Comparison of ENCODE assay signal across 13 cellular contexts in the genomic region with DNA sequence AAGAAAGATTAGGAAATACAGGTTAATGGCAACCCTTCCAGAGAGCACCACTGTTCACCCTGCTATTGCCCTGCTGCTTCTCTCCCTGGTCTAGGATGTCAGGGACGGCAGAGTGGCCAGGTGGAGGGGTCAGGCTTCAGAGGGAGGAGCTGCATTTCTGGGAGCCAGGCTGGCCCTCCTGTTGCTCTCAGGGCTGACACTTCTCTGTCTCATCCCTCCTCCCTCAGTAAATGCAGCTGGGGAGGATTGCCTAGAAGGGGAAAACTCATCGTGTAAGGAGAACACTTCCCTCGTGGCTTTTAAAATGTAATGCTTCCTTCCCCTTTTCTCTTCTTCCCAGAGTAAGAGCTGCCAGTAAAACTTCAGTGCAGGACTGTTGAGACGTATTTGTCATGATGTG. TPM values are rescaled to one million over a fixed set of nuclear protein-coding genes. Genes with fewer than 3 reads are reported as not detected.
DNase-seq lines count a peak whose midpoint lies in the region; ATAC-seq and TF ChIP-seq lines count a peak whose summit lies in the region.
"Had no signal": no experiment of that assay in that cellular context is flagged by ENCODE, and none has a peak within 500 bp of the region (broad histone marks: within the 10 kb centered on the region; RNA-seq: fewer than 3 reads in every experiment).

No MANE protein-coding gene starts in this region.

- ATAC-seq in heart right ventricle = peak in 3 of 8 donors; percentile 2 to 21 (median 18)

- H3K4me1 Mint-ChIP-seq in progenitor cell of endocrine pancreas (ENCODE audit: low read depth) = peaks cover 41% of the 10 kb centered on the region

- H3K9me3 ChIP-seq in heart right ventricle = no peaks in the 10 kb centered on the region

- WGBS in heart right ventricle, 2 donors = 26 to 32% methylated on average over 4 of the region's 4 CpGs

- no peaks in the 10 kb centered on the region for H3K9me3 Mint-ChIP-seq in progenitor cell of endocrine pancreas (ENCODE audit: low read depth)
- H3K9me3 Mint-ChIP-seq: brain had no signal

- no peak overlapping the region for H3K4me3 Mint-ChIP-seq in progenitor cell of endocrine pancreas (ENCODE audit: low read depth)
- H3K4me3 Mint-ChIP-seq: brain had no signal

- no peaks in the 10 kb centered on the region for H3K27me3 Mint-ChIP-seq in progenitor cell of endocrine pancreas

- H3K36me3 Mint-ChIP-seq in progenitor cell of endocrine pancreas (ENCODE audit: insufficient read depth) = no peaks in the 10 kb centered on the region
- H3K36me3 Mint-ChIP-seq: brain had no signal

- TF ChIP-seq POLR2A in NB4 (IDR thresholded peaks at IDR 0.05; ENCODE audit: extremely low read depth, insufficient read length) = no peak

- no peaks in the 10 kb centered on the region for H3K27me3 ChIP-seq in heart right ventricle

- H3K4me3 ChIP-seq in NB4 (ENCODE audit: low read depth, low read length) (no peak overlapping the region), heart right ventricle (no peak overlapping the region)
- H3K4me3 ChIP-seq: SK-N-MC had no signal

- peak; percentile 45 for DNase-seq in NOMO-1 treated with DMSO at 0.1 percent for 48 hours (lab: John Stamatoyannopoulos, UW; ENCODE audit: unreplicated experiment)
- no peak for DNase-seq in NOMO-1 treated with dmso at 0.1 percent for 144 hours (lab: John Stamatoyannopoulos, UW; ENCODE audit: unreplicated experiment)
- DNase-seq in NB4 (ENCODE audit: low read depth) = peak; percentile 71
- DNase-seq in heart right ventricle = no peak
- DNase-seq in progenitor cell of endocrine pancreas (ENCODE audit: low spot score, unreplicated experiment) = no peak
- DNase-seq in NCI-H2227 treated with DMSO at 0.1 percent for 48 hours (lab: John Stamatoyannopoulos, UW) = no peak
- no peak for DNase-seq in SHP77 treated with DMSO at 0.1 percent for 48 hours (lab: John Stamatoyannopoulos, UW)
- no peak for DNase-seq in HEK293T (ENCODE audit: extremely low spot score)
- DNase-seq: activated CD8-positive, alpha-beta memory T cell treated with anti-CD3 and anti-CD28 coated beads, Interleukin-2, amount 50 U/mL, for 48 hours; kidney glomerular epithelial cell had no signal

- no peak for TF ChIP-seq CTCF in NB4 (IDR thresholded peaks at IDR 0.05; ENCODE audit: low read depth, low read length)
- no peak for TF ChIP-seq CTCF in heart right ventricle (IDR thresholded peaks at IDR 0.05)
- TF ChIP-seq CTCF in progenitor cell of endocrine pancreas (IDR thresholded peaks at IDR 0.05; ENCODE audit: unreplicated experiment) = no peak

- H3K36me3 ChIP-seq in heart right ventricle = no peaks in the 10 kb centered on the region

- intact Hi-C loops in heart right ventricle (cut with DNase I) = loop anchor here in 1 of 10 donors (5.0 kb wide), 1 partner anchor 40 kb away; no protein-coding TSS in a partner anchor

- POLR2A ChIA-PET in HEK293T (lab: Yijun Ruan, JAX) = no interaction called here

- CTCF ChIA-PET in HEK293T (lab: Yijun Ruan, JAX) = interaction anchor here (1.0 kb wide), 1 partner anchor 59 kb away, joined by 3 read pairs; no protein-coding TSS in a partner anchor

- peak overlapping the region; percentile 1 for H3K27ac Mint-ChIP-seq in progenitor cell of endocrine pancreas

- peaks cover 44 to 99% (median 98%) of the 10 kb centered on the region in 9 donors for H3K4me1 ChIP-seq in heart right ventricle

- H3K27ac ChIP-seq in heart right ventricle = peak overlapping the region in 6 of 10 donors; percentile 26 to 90 (median 59)
- H3K27ac ChIP-seq: SK-N-MC had no signal

TF ChIP-seq in HEK293T, 16 proteins besides CTCF, POLR2A, EP300 and RAD21:
- no peak for TF ChIP-seq LEF1 (IDR thresholded peaks at IDR 0.05; ENCODE audit: borderline replicate concordance)
- no peak for TF ChIP-seq FOXM1 (IDR thresholded peaks at IDR 0.05; ENCODE audit: borderline replicate concordance)
- TF ChIP-seq FOXA1 (IDR thresholded peaks at IDR 0.05) = no peak
- no peak for TF ChIP-seq TARDBP (IDR thresholded peaks at IDR 0.05)
- TF ChIP-seq ARNT (IDR thresholded peaks at IDR 0.05) = no peak
- no peak for TF ChIP-seq HDGF (IDR thresholded peaks at IDR 0.05; ENCODE audit: borderline replicate concordance)

RNA-seq across cellular contexts. Expression of a gene that starts 20.8 kb away (rescaled TPM):
- total RNA-seq in heart right ventricle = 10 to 100 TPM; 18.0 to 46.3 (median 25.5) TPM
- polyA plus RNA-seq in heart right ventricle = 1 to 10 TPM; 5.9 to 8.4 TPM
- 21.0 and 22.3 TPM in 2 replicates for total RNA-seq in progenitor cell of endocrine pancreas

RNA-seq across cellular contexts. Expression of a gene that starts 57.5 kb away (rescaled TPM):
- total RNA-seq in heart right ventricle = not detected
- polyA plus RNA-seq in heart right ventricle = under 1 TPM in 1 of 2 donors, not detected in 1; 0.03 TPM
- 0.22 and 0.24 TPM in 2 replicates for total RNA-seq in progenitor cell of endocrine pancreas
- total RNA-seq: right cardiac atrium had no signal
- polyA plus RNA-seq: right cardiac atrium had no signal

Comparison
In these comparisons a context has a peak if more than half of its experiments do, and no peak if none do; other contexts are left out.
1. DNase-seq: peak in NOMO-1 treated with DMSO at 0.1 percent for 48 hours (single experiment) and NB4 (single experiment); none in NOMO-1 treated with dmso at 0.1 percent for 144 hours (single experiment), heart right ventricle (0 of 2), progenitor cell of endocrine pancreas (single experiment), NCI-H2227 treated with DMSO at 0.1 percent for 48 hours (single experiment), SHP77 treated with DMSO at 0.1 percent for 48 hours (single experiment) and HEK293T (single experiment).